Comparison of ENCODE assay signal across 9 cellular contexts in genomic region chr2:100730290-100730868, GRCh38.
DNase-seq lines count a peak whose midpoint lies in the region; ATAC-seq and TF ChIP-seq lines count a peak whose summit lies in the region.
"Had no signal": no experiment of that assay in that cellular context is flagged by ENCODE, and none has a peak within 500 bp of the region (broad histone marks: within the 10 kb centered on the region; RNA-seq: fewer than 3 reads in every experiment).

No MANE protein-coding gene starts in this region.

- TF ChIP-seq CTCF in GM12873 (IDR thresholded peaks at IDR 0.05; ENCODE audit: insufficient read depth, low read depth, low read length, missing control alignments): peak; percentile 58
- TF ChIP-seq CTCF in heart left ventricle (IDR thresholded peaks at IDR 0.05): peak; percentile 58 to 85 (median 70)
- TF ChIP-seq CTCF in vagina (IDR thresholded peaks at IDR 0.05): peak in 1 of 3 experiments; percentile 54

- no peaks in the 10 kb centered on the region for H3K9me3 Mint-ChIP-seq in activated T-cell treated with anti-CD3 and anti-CD28 coated beads, Interleukin-2, amount 50 U/mL, for 72 hours

- peak in 1 of 2 donors; percentile 23 for ATAC-seq in activated T-cell treated with anti-CD3 and anti-CD28 coated beads, Interleukin-2, amount 50 U/mL, for 72 hours (replicated peaks in 1 of 2)
- ATAC-seq in heart left ventricle (peak; percentile 79 to 84 (median 82)), HG03095 (IDR thresholded peaks at IDR 0.05; ENCODE audit: unreplicated experiment) (no peak), HG03039 (IDR thresholded peaks at IDR 0.05; ENCODE audit: unreplicated experiment) (no peak)

- intact Hi-C loops in heart left ventricle (cut with DNase I): loop anchor here in 9 of 10 donors (1.0 to 10.0 kb wide), 10 partner anchors 87 to 255 kb away; partner anchors contain the start of gene NPAS2 (in 4 of the 9)
- intact Hi-C loops in vagina (cut with DNase I): loop anchor here (10.0 kb wide), 1 partner anchor 254 kb away; no protein-coding TSS in a partner anchor

- no peak for TF ChIP-seq POLR2A in heart left ventricle (IDR thresholded peaks at IDR 0.05)
- TF ChIP-seq POLR2A in vagina (IDR thresholded peaks at IDR 0.05): no peak

- no peak overlapping the region for H3K27ac Mint-ChIP-seq in activated T-cell treated with anti-CD3 and anti-CD28 coated beads, Interleukin-2, amount 50 U/mL, for 72 hours
- H3K27ac Mint-ChIP-seq: activated B cell treated with CpG ODN at 0.5 μM for 24 hours had no signal

- H3K9me3 ChIP-seq in heart left ventricle (peaks cover 0 to 7% (median 0%) of the 10 kb centered on the region in 12 donors), vagina (no peaks in the 10 kb centered on the region)

- H3K4me3 Mint-ChIP-seq in activated T-cell treated with anti-CD3 and anti-CD28 coated beads, Interleukin-2, amount 50 U/mL, for 72 hours: no peak overlapping the region
- H3K4me3 Mint-ChIP-seq: activated B cell treated with CpG ODN at 0.5 μM for 24 hours had no signal

- WGBS in heart left ventricle, 4 donors: 64 to 68% (median 66%) methylated on average over 6 of the region's 6 CpGs

- DNase-seq in NCI-H526 (lab: John Stamatoyannopoulos, UW): peak; percentile 54 to 77
- DNase-seq in activated T-cell treated with anti-CD3 and anti-CD28 coated beads, Interleukin-2, amount 50 U/mL, for 72 hours: peak; percentile 46 to 50
- peak in 4 of 5 donors; percentile 44 to 78 (median 65) for DNase-seq in heart left ventricle
- DNase-seq in stimulated activated CD4-positive, alpha-beta T cell treated with anti-CD3 and anti-CD28 coated beads, Interleukin-1b, Interleukin-23, amount 100 ng/mL, for 24 hours (ENCODE audit: low read depth in 4 of 4, low spot score in 1 of 4): peak in 3 of 4 experiments; percentile 5 to 29 (median 6)
- no peak for DNase-seq in vagina (ENCODE audit: extremely low spot score in 2 of 2)
- DNase-seq: activated B cell treated with CpG ODN at 0.5 μM for 24 hours had no signal

- H3K36me3 ChIP-seq in heart left ventricle (no peaks in the 10 kb centered on the region), vagina (no peaks in the 10 kb centered on the region)

- H3K36me3 Mint-ChIP-seq in activated T-cell treated with anti-CD3 and anti-CD28 coated beads, Interleukin-2, amount 50 U/mL, for 72 hours (ENCODE audit: insufficient read depth in 2 of 2): peaks cover 0 to 2% of the 10 kb centered on the region in 2 donors

- H3K4me1 ChIP-seq in heart left ventricle (peaks cover 0 to 11% (median 3%) of the 10 kb centered on the region in 12 donors), vagina (no peaks in the 10 kb centered on the region)

- H3K4me3 ChIP-seq in heart left ventricle (no peak overlapping the region), vagina (no peak overlapping the region)

- H3K27me3 ChIP-seq in heart left ventricle (no peaks in the 10 kb centered on the region), vagina (no peaks in the 10 kb centered on the region)

- H3K4me1 Mint-ChIP-seq in activated T-cell treated with anti-CD3 and anti-CD28 coated beads, Interleukin-2, amount 50 U/mL, for 72 hours (ENCODE audit: low read depth): peaks cover 5% of the 10 kb centered on the region
- H3K4me1 Mint-ChIP-seq: activated B cell treated with CpG ODN at 0.5 μM for 24 hours had no signal

- no peak overlapping the region for H3K27ac ChIP-seq in heart left ventricle
- no peak overlapping the region for H3K27ac ChIP-seq in vagina

- H3K27me3 Mint-ChIP-seq in activated T-cell treated with anti-CD3 and anti-CD28 coated beads, Interleukin-2, amount 50 U/mL, for 72 hours (ENCODE audit: low read depth): no peaks in the 10 kb centered on the region

Comparison
In these comparisons a context has a peak if more than half of its experiments do, and no peak if none do; other contexts are left out.
1. DNase-seq: peak in NCI-H526 (2 of 2), activated T-cell treated with anti-CD3 and anti-CD28 coated beads, Interleukin-2, amount 50 U/mL, for 72 hours (2 of 2), heart left ventricle (4 of 5) and stimulated activated CD4-positive, alpha-beta T cell treated with anti-CD3 and anti-CD28 coated beads, Interleukin-1b, Interleukin-23, amount 100 ng/mL, for 24 hours (3 of 4); none in vagina (0 of 2).
2. ATAC-seq: peak in heart left ventricle (4 of 4); none in HG03095 (single experiment) and HG03039 (single experiment).